17 cellular contexts compared by ENCODE assay signal in genomic region chr17:18401864-18402586, GRCh38. TPM values are rescaled to one million over a fixed set of nuclear protein-coding genes. Genes with fewer than 3 reads are reported as not detected.
"Had no signal": no experiment of that assay in that cellular context is flagged by ENCODE, and none has a peak within 500 bp of the region (broad histone marks: within the 10 kb centered on the region; RNA-seq: fewer than 3 reads in every experiment).

No MANE protein-coding gene starts in this region.

RNA-seq across cellular contexts. Expression of gene EVPLL, which starts 24.4 kb away (rescaled TPM):
- total RNA-seq: activated CD4-positive, alpha-beta memory T cell treated with anti-CD3 and anti-CD28 coated beads for 36 hours; activated CD4-positive, alpha-beta T cell treated with anti-CD3 and anti-CD28 coated beads, Interleukin-2, amount 10 ng/mL, durations not matched to agents 24 days and 14 days; activated CD8-positive, alpha-beta memory T cell treated with anti-CD3 and anti-CD28 coated beads for 36 hours; activated CD8-positive, alpha-beta memory T cell treated with anti-CD3 and anti-CD28 coated beads, Interleukin-2, amount 10 ng/mL, durations not matched to agents 7 days and 5 days; activated CD8-positive, alpha-beta T cell treated with anti-CD3 and anti-CD28 coated beads, Interleukin-2, amount 10 ng/mL, durations not matched to agents 7 days and 5 days; activated naive CD4-positive, alpha-beta T cell treated with anti-CD3 and anti-CD28 coated beads for 36 hours; activated T-helper 1 cell treated with anti-CD3 and anti-CD28 coated beads, Interleukin-12 subunit alpha, Interleukin-12 subunit beta, Interleukin-2, Interleukin-4 antibody, amounts not matched to agents 30 ng/mL and 10 ng/mL and 1 ng/mL, durations not matched to agents 14 hours and 24 hours and 36 hours; activated T-helper 2 cell treated with anti-CD3 and anti-CD28 coated beads, Interferon-gamma antibody, Interleukin-2, Interleukin-4, amounts not matched to agents 10 μg/mL and 5 μg/mL and 100 μg/mL, durations not matched to agents 14 hours and 24 hours and 36 hours; adrenal gland; ascending aorta; cardiac septum; cerebellum; endodermal cell; epithelial cell of proximal tubule; gastrocnemius medialis; heart left ventricle; T-helper 1 cell treated with Interleukin-12 subunit alpha and Interleukin-12 subunit beta and Interleukin-4 antibody, amounts not matched to agents 30 ng/mL and 1 ng/mL, for 36 hours had no signal
- polyA plus RNA-seq: heart left ventricle had no signal
